Comparison of ENCODE assay signal across 2 cellular contexts in genomic region chr7:75987805-75988630, GRCh38.
A peak's percentile ranks its signal among the peaks of the same experiment; 100 is the strongest.
TF ChIP-seq lines count a peak whose summit lies in the region.

No MANE protein-coding gene starts in this region.

TF ChIP-seq in HEK293, 187 proteins besides CTCF, POLR2A, EP300 and RAD21:
- TF ChIP-seq ZBTB26 (tag by site-specific recombination; optimal IDR thresholded peaks at IDR 0.05) (no peak), ZNF600 (tag by site-specific recombination; IDR thresholded peaks at IDR 0.05) (0 out of 2 replicates have a peak, but pooled peaks have one; percentile 28)

TF ChIP-seq in H1, 55 proteins besides CTCF, POLR2A, EP300 and RAD21:
- peak; percentile 4; the same call in 1 of the 2 replicates for TF ChIP-seq POLR2AphosphoS5 (IDR thresholded peaks at IDR 0.05; ENCODE audit: low read depth, low read length)
- TF ChIP-seq JUN (IDR thresholded peaks at IDR 0.05; ENCODE audit: low read depth, low read length): no peak
TF ChIP-seq in H1: peak in this region for 1.
